Comparison of ENCODE assay signal across 11 cellular contexts in the genomic region with DNA sequence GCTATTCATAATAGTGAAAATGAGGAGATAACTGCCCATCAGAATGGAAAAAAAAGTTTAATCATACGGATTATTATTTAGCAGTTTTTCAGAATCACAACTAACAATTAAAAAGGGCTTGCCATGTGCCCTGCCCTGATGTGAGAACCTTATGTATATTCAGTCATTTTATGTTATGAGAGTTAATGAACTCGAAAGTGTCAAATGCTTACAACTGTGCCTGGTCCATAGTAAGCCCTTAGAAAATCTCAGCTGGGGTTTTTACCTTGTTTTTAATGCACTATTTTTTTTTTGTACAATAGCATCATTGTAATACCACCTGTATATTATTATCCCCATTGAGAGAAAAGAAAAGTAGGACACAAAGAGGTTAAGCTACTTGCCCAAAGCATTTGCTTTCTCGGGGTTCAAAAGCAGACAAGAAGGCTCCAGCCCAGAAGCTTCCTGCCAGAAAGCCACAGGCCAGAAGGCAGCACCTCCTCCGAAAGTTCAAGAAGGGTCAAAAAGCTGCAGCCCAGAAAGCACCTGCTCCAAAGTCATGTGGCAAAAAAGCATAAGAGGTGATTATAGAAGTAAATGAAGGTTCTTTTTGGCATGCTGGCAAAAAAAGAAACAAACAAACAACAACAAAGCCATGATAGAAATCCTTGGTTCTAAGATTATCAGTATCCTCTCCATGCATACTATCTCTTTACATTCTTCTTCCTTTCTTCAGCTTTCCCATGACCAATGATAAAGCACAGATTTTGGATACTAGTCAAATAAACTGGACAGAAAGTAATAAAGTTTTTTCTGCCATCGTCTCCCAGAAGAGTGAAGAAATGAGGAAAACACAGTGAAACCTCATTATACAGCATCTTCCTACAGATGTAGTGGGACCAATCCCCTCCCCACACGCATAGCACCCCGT. TPM values are rescaled to one million over a fixed set of nuclear protein-coding genes. Genes with fewer than 3 reads are reported as not detected.
DNase-seq lines count a peak whose midpoint lies in the region; ATAC-seq lines count a peak whose summit lies in the region.
"Had no signal": no experiment of that assay in that cellular context is flagged by ENCODE, and none has a peak within 500 bp of the region (broad histone marks: within the 10 kb centered on the region; RNA-seq: fewer than 3 reads in every experiment).

No MANE protein-coding gene starts in this region.

- H3K36me3 ChIP-seq in BLaER1, result no peaks in the 10 kb centered on the region
- H3K36me3 ChIP-seq: lower lobe of right lung had no signal

- no peak overlapping the region for H3K27ac ChIP-seq in BLaER1
- H3K27ac ChIP-seq: lower lobe of right lung had no signal

- ATAC-seq in GM18909 (IDR thresholded peaks at IDR 0.05; ENCODE audit: poor library complexity, unreplicated experiment), result peak; percentile 97
- peak; percentile 79 for ATAC-seq in HG02970 (IDR thresholded peaks at IDR 0.05; ENCODE audit: low FRiP score, unreplicated experiment)
- ATAC-seq in T-helper 17 cell, result peak; percentile 94

- peak overlapping the region; percentile 89 for H3K27ac Mint-ChIP-seq in T-helper 17 cell
- H3K27ac Mint-ChIP-seq: dendritic cell treated with granulocyte-macrophage colony-stimulating factor and Interleukin-4, amounts not matched to agents 40 ng/mL and 50 ng/mL, for 4 days had no signal

- peaks cover 19% of the 10 kb centered on the region for H3K4me1 Mint-ChIP-seq in T-helper 17 cell

- DNase-seq in T-helper 17 cell (peak in 1 of 3 donors; percentile 6), cerebellar nuclear complex (lab: John Stamatoyannopoulos, UW) (no peak), AML-193 (lab: John Stamatoyannopoulos, UW) (no peak), HuH-7.5 (ENCODE audit: low spot score) (no peak), NCI-H1930 (lab: John Stamatoyannopoulos, UW) (no peak)
- DNase-seq: Karpas-422, lower lobe of right lung had no signal

- no peak overlapping the region for H3K4me3 ChIP-seq in BLaER1
- H3K4me3 ChIP-seq: lower lobe of right lung had no signal

- no peaks in the 10 kb centered on the region for H4K20me1 ChIP-seq in BLaER1

- H3K4me1 ChIP-seq in BLaER1, result peaks cover 19% of the 10 kb centered on the region
- H3K4me1 ChIP-seq: lower lobe of right lung had no signal

- H3K36me3 Mint-ChIP-seq in T-helper 17 cell (ENCODE audit: low read depth), result no peaks in the 10 kb centered on the region

- peak overlapping the region; percentile 48 for H3K4me2 ChIP-seq in BLaER1

- H3K27me3 ChIP-seq in BLaER1, result no peaks in the 10 kb centered on the region

- H3K9me3 ChIP-seq in BLaER1 (no peaks in the 10 kb centered on the region), T-helper 17 cell (ENCODE audit: control insufficient read depth, low read length, poor library complexity, severe bottlenecking) (no peaks in the 10 kb centered on the region)
- H3K9me3 ChIP-seq: lower lobe of right lung had no signal

- no peak overlapping the region for H3K9ac ChIP-seq in BLaER1

- no peaks in the 10 kb centered on the region for H3K27me3 Mint-ChIP-seq in T-helper 17 cell
- H3K27me3 Mint-ChIP-seq: dendritic cell treated with granulocyte-macrophage colony-stimulating factor and Interleukin-4, amounts not matched to agents 40 ng/mL and 50 ng/mL, for 4 days had no signal

- H3K4me3 Mint-ChIP-seq in T-helper 17 cell, result peak overlapping the region; percentile 76
- H3K4me3 Mint-ChIP-seq: dendritic cell treated with granulocyte-macrophage colony-stimulating factor and Interleukin-4, amounts not matched to agents 40 ng/mL and 50 ng/mL, for 4 days had no signal

RNA-seq across cellular contexts. Expression of a gene that starts 59.1 kb away (rescaled TPM):
- total RNA-seq in T-helper 17 cell, result 100 to 1,000 TPM; 672 to 731 TPM
